In genomic region chr11:86043765-86044534, GRCh38 we compare ENCODE assay signal across 13 cellular contexts. TPM values are rescaled to one million over a fixed set of nuclear protein-coding genes. Genes with fewer than 3 reads are reported as not detected.
A peak's percentile ranks its signal among the peaks of the same experiment; 100 is the strongest.
DNase-seq lines count a peak whose midpoint lies in the region; TF ChIP-seq lines count a peak whose summit lies in the region.
"Had no signal": no experiment of that assay in that cellular context is flagged by ENCODE, and none has a peak within 500 bp of the region (broad histone marks: within the 10 kb centered on the region; RNA-seq: fewer than 3 reads in every experiment).

No MANE protein-coding gene starts in this region.

- CTCF ChIA-PET in activated naive CD4-positive, alpha-beta T cell treated with anti-CD3 and anti-CD28 coated beads for 36 hours (lab: Charles Lee), result interaction anchor here (0.8 to 5.3 kb wide), 6 partner anchors 15 to 173 kb away, joined by 3 to 50 read pairs (median 23); partner anchors contain the start of gene PICALM

- no peak overlapping the region for H3K4me3 ChIP-seq in MG63
- H3K4me3 ChIP-seq: HAP-1 had no signal

- H3K27me3 Mint-ChIP-seq in activated naive CD4-positive, alpha-beta T cell treated with anti-CD3 and anti-CD28 coated beads for 36 hours (ENCODE audit: low read depth), result no peaks in the 10 kb centered on the region
- H3K27me3 Mint-ChIP-seq in activated T-helper 1 cell treated with anti-CD3 and anti-CD28 coated beads, Interleukin-12 subunit alpha, Interleukin-12 subunit beta, Interleukin-2, Interleukin-4 antibody, amounts not matched to agents 30 ng/mL and 10 ng/mL and 1 ng/mL, durations not matched to agents 14 hours and 24 hours and 36 hours (ENCODE audit: insufficient read depth), result no peaks in the 10 kb centered on the region
- H3K27me3 Mint-ChIP-seq in mesothelial cell of epicardium (ENCODE audit: low read depth), result no peaks in the 10 kb centered on the region
- H3K27me3 Mint-ChIP-seq: brain had no signal

- peaks cover 82% of the 10 kb centered on the region for H3K4me1 Mint-ChIP-seq in activated naive CD4-positive, alpha-beta T cell treated with anti-CD3 and anti-CD28 coated beads for 36 hours (ENCODE audit: low read depth)
- H3K4me1 Mint-ChIP-seq in activated T-helper 1 cell treated with anti-CD3 and anti-CD28 coated beads, Interleukin-12 subunit alpha, Interleukin-12 subunit beta, Interleukin-2, Interleukin-4 antibody, amounts not matched to agents 30 ng/mL and 10 ng/mL and 1 ng/mL, durations not matched to agents 14 hours and 24 hours and 36 hours (ENCODE audit: low read depth), result peaks cover 82% of the 10 kb centered on the region
- peaks cover 29% of the 10 kb centered on the region for H3K4me1 Mint-ChIP-seq in mesothelial cell of epicardium

- H3K36me3 Mint-ChIP-seq in activated naive CD4-positive, alpha-beta T cell treated with anti-CD3 and anti-CD28 coated beads for 36 hours (ENCODE audit: low read depth), result peaks cover 1% of the 10 kb centered on the region
- peaks cover 17% of the 10 kb centered on the region for H3K36me3 Mint-ChIP-seq in activated T-helper 1 cell treated with anti-CD3 and anti-CD28 coated beads, Interleukin-12 subunit alpha, Interleukin-12 subunit beta, Interleukin-2, Interleukin-4 antibody, amounts not matched to agents 30 ng/mL and 10 ng/mL and 1 ng/mL, durations not matched to agents 14 hours and 24 hours and 36 hours (ENCODE audit: low read depth)
- H3K36me3 Mint-ChIP-seq in mesothelial cell of epicardium, result no peaks in the 10 kb centered on the region

- TF ChIP-seq CTCF in mesothelial cell of epicardium (IDR thresholded peaks at IDR 0.05; ENCODE audit: unreplicated experiment), result no peak

- no peak overlapping the region for H3K4me3 Mint-ChIP-seq in activated naive CD4-positive, alpha-beta T cell treated with anti-CD3 and anti-CD28 coated beads for 36 hours
- no peak overlapping the region for H3K4me3 Mint-ChIP-seq in activated T-helper 1 cell treated with anti-CD3 and anti-CD28 coated beads, Interleukin-12 subunit alpha, Interleukin-12 subunit beta, Interleukin-2, Interleukin-4 antibody, amounts not matched to agents 30 ng/mL and 10 ng/mL and 1 ng/mL, durations not matched to agents 14 hours and 24 hours and 36 hours
- H3K4me3 Mint-ChIP-seq in mesothelial cell of epicardium, result no peak overlapping the region

- H3K36me3 ChIP-seq in MG63, result 0 out of 2 replicates have a peak, but pooled peaks cover 2% of the 10 kb centered on the region

- H3K9me3 ChIP-seq in MG63, result no peaks in the 10 kb centered on the region
- H3K9me3 ChIP-seq: HAP-1 had no signal

- peak overlapping the region; percentile 38 for H3K27ac Mint-ChIP-seq in activated naive CD4-positive, alpha-beta T cell treated with anti-CD3 and anti-CD28 coated beads for 36 hours
- peak overlapping the region; percentile 76 for H3K27ac Mint-ChIP-seq in activated T-helper 1 cell treated with anti-CD3 and anti-CD28 coated beads, Interleukin-12 subunit alpha, Interleukin-12 subunit beta, Interleukin-2, Interleukin-4 antibody, amounts not matched to agents 30 ng/mL and 10 ng/mL and 1 ng/mL, durations not matched to agents 14 hours and 24 hours and 36 hours
- H3K27ac Mint-ChIP-seq in mesothelial cell of epicardium, result peak overlapping the region; percentile 21

- H3K27me3 ChIP-seq in MG63, result no peaks in the 10 kb centered on the region

- H3K9me3 Mint-ChIP-seq in activated naive CD4-positive, alpha-beta T cell treated with anti-CD3 and anti-CD28 coated beads for 36 hours, result no peaks in the 10 kb centered on the region
- H3K9me3 Mint-ChIP-seq in activated T-helper 1 cell treated with anti-CD3 and anti-CD28 coated beads, Interleukin-12 subunit alpha, Interleukin-12 subunit beta, Interleukin-2, Interleukin-4 antibody, amounts not matched to agents 30 ng/mL and 10 ng/mL and 1 ng/mL, durations not matched to agents 14 hours and 24 hours and 36 hours, result no peaks in the 10 kb centered on the region
- no peaks in the 10 kb centered on the region for H3K9me3 Mint-ChIP-seq in mesothelial cell of epicardium

- no peak for DNase-seq in activated naive CD4-positive, alpha-beta T cell treated with anti-CD3 and anti-CD28 coated beads for 36 hours
- no peak for DNase-seq in activated naive CD4-positive, alpha-beta T cell treated with anti-CD3 and anti-CD28 coated beads, Interleukin-2, amount 50 U/mL, for 16 hours
- DNase-seq in activated T-helper 1 cell treated with anti-CD3 and anti-CD28 coated beads, Interleukin-12 subunit alpha, Interleukin-12 subunit beta, Interleukin-2, Interleukin-4 antibody, amounts not matched to agents 30 ng/mL and 10 ng/mL and 1 ng/mL, durations not matched to agents 14 hours and 24 hours and 36 hours (ENCODE audit: low spot score), result no peak
- DNase-seq in mesothelial cell of epicardium (ENCODE audit: low spot score in 2 of 2, unreplicated experiment in 2 of 2), result no peak
- peak; percentile 88 for DNase-seq in superior temporal gyrus (ENCODE audit: extremely low spot score)
- DNase-seq in NCI-H2171 (lab: John Stamatoyannopoulos, UW), result no peak
- DNase-seq in MG63, result no peak
- DNase-seq in mesenteric fat pad (ENCODE audit: low spot score), result no peak
- DNase-seq: activated CD8-positive, alpha-beta memory T cell treated with anti-CD3 and anti-CD28 coated beads for 24 hours; left cardiac atrium; NCI-H524 treated with DMSO at 0.1 percent for 48 hours had no signal

- intact Hi-C loops in activated naive CD4-positive, alpha-beta T cell treated with anti-CD3 and anti-CD28 coated beads for 36 hours (cut with micrococcal nuclease), result loop anchor here (2.0 to 5.0 kb wide), 3 partner anchors 189 to 447 kb away; partner anchors contain the start of gene CCDC83
- intact Hi-C loops in activated T-helper 1 cell treated with anti-CD3 and anti-CD28 coated beads, Interleukin-12 subunit alpha, Interleukin-12 subunit beta, Interleukin-2, Interleukin-4 antibody, amounts not matched to agents 30 ng/mL and 10 ng/mL and 1 ng/mL, durations not matched to agents 14 hours and 24 hours and 36 hours (cut with micrococcal nuclease), result loop anchor here (2.0 to 5.0 kb wide), 4 partner anchors 159 to 773 kb away; partner anchors contain the start of gene CCDC83

RNA-seq across cellular contexts. Expression of gene PICALM, which starts 24.9 kb away (rescaled TPM):
- 10 to 100 TPM; 38.6 to 42.3 TPM for total RNA-seq in activated naive CD4-positive, alpha-beta T cell treated with anti-CD3 and anti-CD28 coated beads for 36 hours
- total RNA-seq in activated T-helper 1 cell treated with anti-CD3 and anti-CD28 coated beads, Interleukin-12 subunit alpha, Interleukin-12 subunit beta, Interleukin-2, Interleukin-4 antibody, amounts not matched to agents 30 ng/mL and 10 ng/mL and 1 ng/mL, durations not matched to agents 14 hours and 24 hours and 36 hours, result 174 and 177 TPM in 2 replicates
- 149 to 154 TPM (median 150 TPM) in 3 replicates for total RNA-seq in mesothelial cell of epicardium
- 90.0 and 114 TPM in 2 replicates for total RNA-seq in MG63 (2014; rRNA removed; shearing (Covaris generic); ENCODE audit: low replicate concordance)
- total RNA-seq in mesenteric fat pad, result 366 TPM

Comparison
In these comparisons a context has a peak if more than half of its experiments do, and no peak if none do; other contexts are left out.
1. H3K27ac Mint-ChIP-seq: peak in every context shown above with its lines; median percentile 76 in activated T-helper 1 cell treated with anti-CD3 and anti-CD28 coated beads, Interleukin-12 subunit alpha, Interleukin-12 subunit beta, Interleukin-2, Interleukin-4 antibody, amounts not matched to agents 30 ng/mL and 10 ng/mL and 1 ng/mL, durations not matched to agents 14 hours and 24 hours and 36 hours; 38 in activated naive CD4-positive, alpha-beta T cell treated with anti-CD3 and anti-CD28 coated beads for 36 hours; 21 in mesothelial cell of epicardium.